Comparison of ENCODE assay signal across 18 cellular contexts in the genomic region with DNA sequence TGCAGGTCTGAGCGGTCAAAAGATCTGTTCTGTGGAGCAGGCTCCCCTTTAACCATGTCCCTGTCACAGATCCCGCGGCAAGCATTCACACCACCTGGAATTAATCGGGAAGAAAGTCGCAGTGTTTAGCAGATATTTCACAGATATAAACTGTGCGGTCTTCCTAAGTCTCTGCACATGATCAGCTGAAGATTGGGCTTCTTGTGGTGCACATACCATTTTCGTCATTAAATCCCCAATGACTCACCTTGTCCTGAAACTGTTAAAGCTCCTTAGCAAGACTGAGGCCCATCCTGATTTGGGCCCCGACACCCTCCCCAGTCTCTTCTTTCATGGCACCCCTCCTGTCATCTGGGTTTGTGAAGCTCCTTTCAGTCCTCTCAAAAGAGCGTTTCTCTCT.
DNase-seq lines count a peak whose midpoint lies in the region; ATAC-seq and TF ChIP-seq lines count a peak whose summit lies in the region.
"Had no signal": no experiment of that assay in that cellular context is flagged by ENCODE, and none has a peak within 500 bp of the region (broad histone marks: within the 10 kb centered on the region; RNA-seq: fewer than 3 reads in every experiment).

No MANE protein-coding gene starts in this region.

- H3K27me3 ChIP-seq in BJ (ENCODE audit: control insufficient read depth, insufficient read depth, low read length) = no peaks in the 10 kb centered on the region
- H3K27me3 ChIP-seq in GM23248 (replicated peaks; ENCODE audit: insufficient read depth) = no peaks in the 10 kb centered on the region
- H3K27me3 ChIP-seq: BLaER1 had no signal

- no peaks in the 10 kb centered on the region for H3K9me3 ChIP-seq in GM23248 (ENCODE audit: low read depth)
- H3K9me3 ChIP-seq: BLaER1 had no signal

- in situ Hi-C loops in GM23248 (cut with MboI) = no loop called here

- H3F3A ChIP-seq in GM23248 (ENCODE audit: insufficient read depth) = no peaks in the 10 kb centered on the region; the same call in 1 of the 2 replicates

- CTCF ChIA-PET in BJ (lab: Yijun Ruan, JAX) = interaction anchor here (0.5 to 1.1 kb wide), 5 partner anchors 15 to 1138 kb away, joined by 3 to 5 read pairs (median 3); no protein-coding TSS in a partner anchor

- no peak overlapping the region for H3K9ac ChIP-seq in GM23248
- H3K9ac ChIP-seq: BLaER1, KMS-11 had no signal

- H3K4me2 ChIP-seq in GM23248 (ENCODE audit: unreplicated experiment) = no peak overlapping the region
- H3K4me2 ChIP-seq: BLaER1, KMS-11 had no signal

- H3K36me3 ChIP-seq in BJ (ENCODE audit: control insufficient read depth, insufficient read depth, low read length) = no peaks in the 10 kb centered on the region
- H3K36me3 ChIP-seq in GM23248 (ENCODE audit: low read depth) = no peaks in the 10 kb centered on the region
- H3K36me3 ChIP-seq: BLaER1 had no signal

- no peaks in the 10 kb centered on the region for H4K20me1 ChIP-seq in GM23248 (ENCODE audit: insufficient read depth)
- H4K20me1 ChIP-seq: BLaER1 had no signal

- POLR2A ChIA-PET in BJ (lab: Charles Lee) = no interaction called here

- WGBS in GM23248 (ENCODE audit: low coverage in 1 of 2, low lambda C conversion rate in 2 of 2, missing lambda C conversion rate in 2 of 2), 2 experiments = 39 to 45% methylated on average over 9 of the region's 9 CpGs

- H3K4me3 ChIP-seq in BJ (ENCODE audit: low read depth, low read length) (no peak overlapping the region), GM23248 (no peak overlapping the region)
- H3K4me3 ChIP-seq: BLaER1 had no signal

- H3K79me2 ChIP-seq in GM23248 (ENCODE audit: insufficient read depth) = no peaks in the 10 kb centered on the region

- H3K4me1 ChIP-seq in GM23248 (ENCODE audit: insufficient read depth) = no peaks in the 10 kb centered on the region; the same call in 1 of the 2 replicates

- no peak for TF ChIP-seq CTCF in BJ (IDR thresholded peaks at IDR 0.05; ENCODE audit: insufficient read depth, low read depth, low read length)

- H2AFZ ChIP-seq in GM23248 = peak overlapping the region; percentile 19

- DNase-seq in AG08395 (ENCODE audit: low spot score) (peak; percentile 27), BJ (ENCODE audit: low read depth) (peak; percentile 19), GM23248 (peak; percentile 36), amniotic epithelial cell (ENCODE audit: low read depth) (peak; percentile 47), NCI-H187 (lab: John Stamatoyannopoulos, UW) (no peak)
- DNase-seq: AML-193; Calu3; CD4-positive, alpha-beta memory T cell; DMS79 treated with DMSO at 0.1 percent for 48 hours; EL; GOT3; H7 had no signal

- no peak overlapping the region for H3K27ac ChIP-seq in GM23248
- H3K27ac ChIP-seq: BLaER1, HL-60, KMS-11 had no signal

- H3K9me2 ChIP-seq in GM23248 (ENCODE audit: insufficient read depth) = no peaks in the 10 kb centered on the region

- ATAC-seq in HG03378 (IDR thresholded peaks at IDR 0.05; ENCODE audit: unreplicated experiment) (no peak), GM19023 (IDR thresholded peaks at IDR 0.05; ENCODE audit: unreplicated experiment) (no peak)
- ATAC-seq: HCT116 had no signal

Comparison
In these comparisons a context has a peak if more than half of its experiments do, and no peak if none do; other contexts are left out.
1. DNase-seq: peak in AG08395 (single experiment), BJ (single experiment), GM23248 (single experiment) and amniotic epithelial cell (single experiment); none in NCI-H187 (0 of 2).